Comparison of ENCODE assay signal across 19 cellular contexts in the genomic region with DNA sequence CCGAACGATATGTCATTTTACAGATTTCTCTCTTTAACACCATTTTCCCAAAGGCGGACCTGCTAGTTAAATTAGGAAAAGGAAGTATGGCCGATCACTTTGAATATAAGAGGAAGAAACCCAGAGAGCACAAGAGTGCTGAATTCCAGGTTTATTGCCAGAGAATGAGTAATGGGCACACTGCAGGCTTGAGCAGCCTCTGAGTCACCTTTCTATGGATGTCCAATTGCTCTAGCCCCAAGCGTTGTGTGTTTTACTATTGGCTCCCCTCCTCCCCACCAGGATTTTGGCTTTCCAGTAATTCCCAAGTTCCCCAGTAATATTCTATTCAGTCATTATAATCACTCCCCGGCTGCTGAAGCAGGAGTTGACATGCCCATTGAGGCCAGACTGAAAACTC.
DNase-seq lines count a peak whose midpoint lies in the region; ATAC-seq, FAIRE-seq and TF ChIP-seq lines count a peak whose summit lies in the region.
"Had no signal": no experiment of that assay in that cellular context is flagged by ENCODE, and none has a peak within 500 bp of the region (broad histone marks: within the 10 kb centered on the region; RNA-seq: fewer than 3 reads in every experiment).

No MANE protein-coding gene starts in this region.

- DNase-seq in ELR (ENCODE audit: low read depth) (peak; percentile 57), epithelial cell of esophagus (ENCODE audit: low read depth) (peak; percentile 87), kidney tubule cell (ENCODE audit: low spot score) (peak; percentile 79), NAMALWA (ENCODE audit: low spot score) (no peak), hippocampal formation (lab: John Stamatoyannopoulos, UW) (no peak), HepG2 (ENCODE audit: low spot score) (no peak)
- no peak for DNase-seq in stimulated activated naive B cell treated with anti-CD40 and anti-IgM and Interleukin-4, amounts not matched to agents 10 μg/mL and 1 μg/mL and 100 μg/mL, for 72 hours
- DNase-seq: activated CD8-positive, alpha-beta T cell treated with anti-CD3 and anti-CD28 coated beads, Interleukin-2, amount 10 ng/mL, durations not matched to agents 7 days and 5 days; amygdala; BE2C; DMS153; gastrocnemius medialis; H9; mucosa of descending colon; NCI-H446; occipital lobe; stimulated activated naive CD4-positive, alpha-beta T cell had no signal

- BruUV-seq in HepG2 (replicated peaks; lab: Mats Ljungman, UMichigan), result no TSS peak

- H3K27me3 ChIP-seq in OCI-LY3 (ENCODE audit: low read depth, low read length) (no peaks in the 10 kb centered on the region), HepG2 (ENCODE audit: control insufficient read depth in 1 of 2, insufficient read depth in 2 of 2, low read length in 2 of 2) (no peaks in the 10 kb centered on the region)
- H3K27me3 ChIP-seq: BE2C, gastrocnemius medialis had no signal

- no peaks in the 10 kb centered on the region for H3K4me1 Mint-ChIP-seq in stimulated activated naive B cell treated with anti-CD40 and anti-IgM and Interleukin-4, amounts not matched to agents 10 μg/mL and 1 μg/mL and 100 μg/mL, for 72 hours

- H3K79me2 ChIP-seq in OCI-LY3 (ENCODE audit: low read length) (no peaks in the 10 kb centered on the region), HepG2 (ENCODE audit: insufficient read depth, low read length) (no peaks in the 10 kb centered on the region)

- no peak for TF ChIP-seq POLR2A in HepG2 (IDR thresholded peaks at IDR 0.05; ENCODE audit: insufficient read depth in 1 of 2, low read depth in 2 of 2, low read length in 2 of 2)

- peaks cover 48% of the 10 kb centered on the region for H3K4me1 ChIP-seq in OCI-LY3 (ENCODE audit: low read length)
- H3K4me1 ChIP-seq in HepG2 (ENCODE audit: insufficient read depth, low read length), result no peaks in the 10 kb centered on the region
- H3K4me1 ChIP-seq: BE2C, gastrocnemius medialis had no signal

- H3K9me3 Mint-ChIP-seq in stimulated activated naive B cell treated with anti-CD40 and anti-IgM and Interleukin-4, amounts not matched to agents 10 μg/mL and 1 μg/mL and 100 μg/mL, for 72 hours, result peaks cover 12 to 14% of the 10 kb centered on the region in 2 donors

- TF ChIP-seq CTCF in OCI-LY3 (IDR thresholded peaks at IDR 0.05; ENCODE audit: low read depth, low read length) (no peak), epithelial cell of esophagus (IDR thresholded peaks at IDR 0.05; ENCODE audit: insufficient read depth, low read depth, low read length, missing control alignments) (no peak), HepG2 (CRISPR knock-in tag; IDR thresholded peaks at IDR 0.05) (no peak)

- H3K9me3 ChIP-seq in OCI-LY3 (ENCODE audit: insufficient read depth, low read length) (peaks cover 21% of the 10 kb centered on the region; the same call in 1 of the 2 replicates), HepG2 (ENCODE audit: low read length) (peaks cover 94% of the 10 kb centered on the region)
- H3K9me3 ChIP-seq: BE2C, gastrocnemius medialis had no signal

- FAIRE-seq in HepG2 (lab: Jason Lieb, UNC), result no peak

- H3K27ac ChIP-seq in OCI-LY3 (ENCODE audit: low read length) (peak overlapping the region; percentile 57; the same call in 1 of the 2 replicates), HepG2 (ENCODE audit: extremely low read length, insufficient read depth, low read length) (no peak overlapping the region)
- H3K27ac ChIP-seq: gastrocnemius medialis had no signal

- WGBS in HepG2 (ENCODE audit: low lambda C conversion rate), result 13% methylated on average over 6 of the region's 6 CpGs

- intact Hi-C loops in HepG2 (cut with micrococcal nuclease; ENCODE audit: unreplicated experiment), result no loop called here

- TF ChIP-seq EP300 in HepG2 (IDR thresholded peaks at IDR 0.05; ENCODE audit: low read depth in 2 of 2, low read length in 2 of 2), result no peak
- no peak for TF ChIP-seq EP300 in HepG2 (CRISPR knock-in tag; IDR thresholded peaks at IDR 0.05; ENCODE audit: borderline replicate concordance)

- 0 out of 2 replicates have a peak overlapping the region, but pooled peaks have one; percentile 25 for H3K4me2 ChIP-seq in OCI-LY3 (ENCODE audit: low read length)
- no peak overlapping the region for H3K4me2 ChIP-seq in HepG2 (ENCODE audit: low read depth, low read length)

- no peak overlapping the region for H3K4me3 ChIP-seq in OCI-LY3 (ENCODE audit: low read length)
- no peak overlapping the region for H3K4me3 ChIP-seq in epithelial cell of esophagus (ENCODE audit: low read length)
- H3K4me3 ChIP-seq in HepG2 (replicated peaks in 1 of 3; ENCODE audit: insufficient read depth in 1 of 3, low read depth in 2 of 3, low read length in 3 of 3), result no peak overlapping the region
- H3K4me3 ChIP-seq: gastrocnemius medialis, mucosa of descending colon had no signal

- no peaks in the 10 kb centered on the region for H3K27me3 Mint-ChIP-seq in stimulated activated naive B cell treated with anti-CD40 and anti-IgM and Interleukin-4, amounts not matched to agents 10 μg/mL and 1 μg/mL and 100 μg/mL, for 72 hours
- H3K27me3 Mint-ChIP-seq: dendritic cell treated with granulocyte-macrophage colony-stimulating factor and Interleukin-4, amounts not matched to agents 40 ng/mL and 50 ng/mL, for 4 days had no signal

- no peak for TF ChIP-seq RAD21 in HepG2 (CRISPR knock-in tag; IDR thresholded peaks at IDR 0.05)

- no peaks in the 10 kb centered on the region for H3K36me3 Mint-ChIP-seq in stimulated activated naive B cell treated with anti-CD40 and anti-IgM and Interleukin-4, amounts not matched to agents 10 μg/mL and 1 μg/mL and 100 μg/mL, for 72 hours

- no peak overlapping the region for H3K4me3 Mint-ChIP-seq in stimulated activated naive B cell treated with anti-CD40 and anti-IgM and Interleukin-4, amounts not matched to agents 10 μg/mL and 1 μg/mL and 100 μg/mL, for 72 hours
- H3K4me3 Mint-ChIP-seq: activated CD8-positive, alpha-beta T cell treated with anti-CD3 and anti-CD28 coated beads, Interleukin-2, amount 10 ng/mL, durations not matched to agents 7 days and 5 days; dendritic cell treated with granulocyte-macrophage colony-stimulating factor and Interleukin-4, amounts not matched to agents 40 ng/mL and 50 ng/mL, for 4 days; H9 had no signal

- CTCF ChIA-PET in HepG2 (lab: Yijun Ruan, JAX; ENCODE audit: low intra/inter-chr PET ratio, low total read pairs), result no interaction called here

- POLR2A ChIA-PET in HepG2 (lab: Yijun Ruan, JAX), result no interaction called here

- H2AFZ ChIP-seq in OCI-LY3 (ENCODE audit: low read depth, low read length), result no peak overlapping the region
- H2AFZ ChIP-seq in HepG2 (ENCODE audit: low read length), result no peak overlapping the region

- H3K9ac ChIP-seq in OCI-LY3 (ENCODE audit: low read length) (peak overlapping the region; percentile 26; the same call in 1 of the 2 replicates), HepG2 (ENCODE audit: insufficient read depth, low read depth, low read length) (no peak overlapping the region)

- H3K36me3 ChIP-seq in OCI-LY3 (replicated peaks; ENCODE audit: low read depth, low read length), result peaks cover 43% of the 10 kb centered on the region
- H3K36me3 ChIP-seq in HepG2 (replicated peaks in 1 of 2; ENCODE audit: control insufficient read depth in 1 of 2, insufficient read depth in 2 of 2, low read length in 2 of 2), result no peaks in the 10 kb centered on the region
- H3K36me3 ChIP-seq: BE2C, gastrocnemius medialis had no signal

- H4K20me1 ChIP-seq in OCI-LY3 (ENCODE audit: insufficient read depth, low read length) (no peaks in the 10 kb centered on the region), HepG2 (ENCODE audit: insufficient read depth, low read length) (no peaks in the 10 kb centered on the region)

- no peak for ATAC-seq in stimulated activated naive B cell treated with anti-CD40 and anti-IgM and Interleukin-4, amounts not matched to agents 10 μg/mL and 1 μg/mL and 100 μg/mL, for 72 hours (replicated peaks)
- no peak for ATAC-seq in HepG2
- ATAC-seq: activated CD8-positive, alpha-beta T cell treated with anti-CD3 and anti-CD28 coated beads, Interleukin-2, amount 10 ng/mL, durations not matched to agents 7 days and 5 days; gastrocnemius medialis; mucosa of descending colon had no signal

- no peak overlapping the region for H3K27ac Mint-ChIP-seq in stimulated activated naive B cell treated with anti-CD40 and anti-IgM and Interleukin-4, amounts not matched to agents 10 μg/mL and 1 μg/mL and 100 μg/mL, for 72 hours
- H3K27ac Mint-ChIP-seq: activated CD8-positive, alpha-beta T cell treated with anti-CD3 and anti-CD28 coated beads, Interleukin-2, amount 10 ng/mL, durations not matched to agents 7 days and 5 days; dendritic cell treated with granulocyte-macrophage colony-stimulating factor and Interleukin-4, amounts not matched to agents 40 ng/mL and 50 ng/mL, for 4 days had no signal

- in situ Hi-C loops in HepG2 (cut with HindIII; ENCODE audit: extremely low pct_ligation_motif_present, low pct_unique_long_range_greater_than_20kb), result no loop called here

TF ChIP-seq in HepG2, 621 proteins besides CTCF, POLR2A, EP300 and RAD21 (continues in another document):
- TF ChIP-seq ZNF484 (CRISPR knock-in tag; IDR thresholded peaks at IDR 0.05; ENCODE audit: borderline replicate concordance, low read depth) (no peak), GABPA (IDR thresholded peaks at IDR 0.05; ENCODE audit: low read depth, low read length) (no peak), GABPA (CRISPR knock-in tag; IDR thresholded peaks at IDR 0.05; ENCODE audit: low read depth) (no peak), HNF4A (CRISPR knock-in tag; IDR thresholded peaks at IDR 0.05) (no peak)
- TF ChIP-seq, protein P1, sequence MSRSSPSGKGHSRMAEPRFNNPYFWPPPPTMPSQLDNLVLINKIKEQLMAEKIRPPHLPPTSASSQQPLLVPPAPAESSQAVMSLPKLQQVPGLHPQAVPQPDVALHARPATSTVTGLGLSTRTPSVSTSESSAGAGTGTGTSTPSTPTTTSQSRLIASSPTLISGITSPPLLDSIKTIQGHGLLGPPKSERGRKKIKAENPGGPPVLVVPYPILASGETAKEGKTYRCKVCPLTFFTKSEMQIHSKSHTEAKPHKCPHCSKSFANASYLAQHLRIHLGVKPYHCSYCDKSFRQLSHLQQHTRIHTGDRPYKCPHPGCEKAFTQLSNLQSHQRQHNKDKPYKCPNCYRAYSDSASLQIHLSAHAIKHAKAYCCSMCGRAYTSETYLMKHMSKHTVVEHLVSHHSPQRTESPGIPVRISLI (CRISPR knock-in tag; IDR thresholded peaks at IDR 0.05; ENCODE audit: borderline replicate concordance), result no peak
- TF ChIP-seq, protein P2, sequence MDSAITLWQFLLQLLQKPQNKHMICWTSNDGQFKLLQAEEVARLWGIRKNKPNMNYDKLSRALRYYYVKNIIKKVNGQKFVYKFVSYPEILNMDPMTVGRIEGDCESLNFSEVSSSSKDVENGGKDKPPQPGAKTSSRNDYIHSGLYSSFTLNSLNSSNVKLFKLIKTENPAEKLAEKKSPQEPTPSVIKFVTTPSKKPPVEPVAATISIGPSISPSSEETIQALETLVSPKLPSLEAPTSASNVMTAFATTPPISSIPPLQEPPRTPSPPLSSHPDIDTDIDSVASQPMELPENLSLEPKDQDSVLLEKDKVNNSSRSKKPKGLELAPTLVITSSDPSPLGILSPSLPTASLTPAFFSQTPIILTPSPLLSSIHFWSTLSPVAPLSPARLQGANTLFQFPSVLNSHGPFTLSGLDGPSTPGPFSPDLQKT (CRISPR knock-in tag; IDR thresholded peaks at IDR 0.05; ENCODE audit: borderline replicate concordance), result no peak

Comparison
In these comparisons a context has a peak if more than half of its experiments do, and no peak if none do; other contexts are left out.
1. DNase-seq: peak in ELR (single experiment), epithelial cell of esophagus (single experiment) and kidney tubule cell (single experiment); none in NAMALWA (single experiment), hippocampal formation (0 of 2), stimulated activated naive B cell treated with anti-CD40 and anti-IgM and Interleukin-4, amounts not matched to agents 10 μg/mL and 1 μg/mL and 100 μg/mL, for 72 hours (single experiment) and HepG2 (single experiment).